ENCODE assay signal across 21 cellular contexts in the genomic region with DNA sequence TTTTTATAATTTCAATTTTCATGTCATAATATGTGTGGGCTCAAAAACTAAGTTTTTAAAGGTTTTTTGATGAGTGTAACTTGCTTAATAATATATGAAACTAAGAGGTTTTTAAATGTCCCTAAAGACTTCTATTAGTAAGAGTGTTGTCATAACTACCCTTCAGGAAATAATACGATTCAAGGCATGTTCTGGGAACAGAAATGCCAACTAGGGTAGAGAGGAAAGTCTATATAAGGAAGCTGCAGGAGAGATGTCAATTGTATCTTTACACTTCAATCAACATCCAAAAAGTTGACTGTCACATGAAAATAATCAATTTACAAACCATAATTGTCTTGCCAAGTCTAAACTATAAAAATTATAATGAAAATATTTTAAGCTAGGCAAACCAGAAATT.
"Had no signal": no experiment of that assay in that cellular context is flagged by ENCODE, and none has a peak within 500 bp of the region (broad histone marks: within the 10 kb centered on the region; RNA-seq: fewer than 3 reads in every experiment).

No MANE protein-coding gene starts in this region.

- H3K27me3 Mint-ChIP-seq: activated B cell treated with CpG ODN at 0.5 μM for 24 hours; activated CD4-positive, alpha-beta memory T cell treated with anti-CD3 and anti-CD28 coated beads, Interleukin-2, amount 10 ng/mL, durations not matched to agents 7 days and 5 days; activated CD8-positive, alpha-beta memory T cell treated with anti-CD3 and anti-CD28 coated beads, Interleukin-2, amount 10 ng/mL, durations not matched to agents 7 days and 5 days; activated naive CD8-positive, alpha-beta T cell treated with anti-CD3 and anti-CD28 coated beads, Interleukin-2, amount 10 ng/mL, durations not matched to agents 7 days and 5 days; dendritic cell treated with granulocyte-macrophage colony-stimulating factor and Interleukin-4, amounts not matched to agents 40 ng/mL and 50 ng/mL, for 4 days; effector memory CD8-positive, alpha-beta T cell; memory B cell; naive thymus-derived CD4-positive, alpha-beta T cell had no signal

- H3K4me3 ChIP-seq: cardiac muscle cell, esophagus squamous epithelium, gastrocnemius medialis, heart left ventricle, left ventricle myocardium inferior, pancreas, right lobe of liver, stomach had no signal

- H3K4me1 Mint-ChIP-seq: activated B cell treated with CpG ODN at 0.5 μM for 24 hours; activated CD4-positive, alpha-beta memory T cell treated with anti-CD3 and anti-CD28 coated beads, Interleukin-2, amount 10 ng/mL, durations not matched to agents 7 days and 5 days; activated CD8-positive, alpha-beta memory T cell treated with anti-CD3 and anti-CD28 coated beads, Interleukin-2, amount 10 ng/mL, durations not matched to agents 7 days and 5 days; activated naive CD8-positive, alpha-beta T cell treated with anti-CD3 and anti-CD28 coated beads, Interleukin-2, amount 10 ng/mL, durations not matched to agents 7 days and 5 days had no signal

- DNase-seq: activated B cell treated with CpG ODN at 0.5 μM for 24 hours; activated CD4-positive, alpha-beta memory T cell treated with anti-CD3 and anti-CD28 coated beads, Interleukin-2, amount 10 ng/mL, durations not matched to agents 7 days and 5 days; activated CD4-positive, alpha-beta T cell treated with anti-CD3 and anti-CD28 coated beads for 4 hours; activated CD8-positive, alpha-beta memory T cell treated with anti-CD3 and anti-CD28 coated beads, Interleukin-2, amount 10 ng/mL, durations not matched to agents 7 days and 5 days; activated naive CD8-positive, alpha-beta T cell treated with anti-CD3 and anti-CD28 coated beads, Interleukin-2, amount 10 ng/mL, durations not matched to agents 7 days and 5 days; amygdala; effector memory CD8-positive, alpha-beta T cell; esophagus squamous epithelium; gastrocnemius medialis; heart left ventricle; left ventricle myocardium inferior; naive thymus-derived CD4-positive, alpha-beta T cell; pancreas; right lobe of liver; small intestine; stimulated activated CD4-positive, alpha-beta T cell treated with anti-CD3 and anti-CD28 coated beads, Interleukin-4, amount 100 ng/mL, for 1 hour; stomach; T-helper 2 cell had no signal

- H3K27ac Mint-ChIP-seq: activated B cell treated with CpG ODN at 0.5 μM for 24 hours; activated CD4-positive, alpha-beta memory T cell treated with anti-CD3 and anti-CD28 coated beads, Interleukin-2, amount 10 ng/mL, durations not matched to agents 7 days and 5 days; activated CD8-positive, alpha-beta memory T cell treated with anti-CD3 and anti-CD28 coated beads, Interleukin-2, amount 10 ng/mL, durations not matched to agents 7 days and 5 days; activated naive CD8-positive, alpha-beta T cell treated with anti-CD3 and anti-CD28 coated beads, Interleukin-2, amount 10 ng/mL, durations not matched to agents 7 days and 5 days; dendritic cell treated with granulocyte-macrophage colony-stimulating factor and Interleukin-4, amounts not matched to agents 40 ng/mL and 50 ng/mL, for 4 days; memory B cell had no signal

- H3K4me3 Mint-ChIP-seq: activated B cell treated with CpG ODN at 0.5 μM for 24 hours; activated CD4-positive, alpha-beta memory T cell treated with anti-CD3 and anti-CD28 coated beads, Interleukin-2, amount 10 ng/mL, durations not matched to agents 7 days and 5 days; activated CD8-positive, alpha-beta memory T cell treated with anti-CD3 and anti-CD28 coated beads, Interleukin-2, amount 10 ng/mL, durations not matched to agents 7 days and 5 days; activated naive CD8-positive, alpha-beta T cell treated with anti-CD3 and anti-CD28 coated beads, Interleukin-2, amount 10 ng/mL, durations not matched to agents 7 days and 5 days; dendritic cell treated with granulocyte-macrophage colony-stimulating factor and Interleukin-4, amounts not matched to agents 40 ng/mL and 50 ng/mL, for 4 days; effector memory CD8-positive, alpha-beta T cell; memory B cell; naive thymus-derived CD4-positive, alpha-beta T cell had no signal

- H3K27me3 ChIP-seq: cardiac muscle cell, esophagus squamous epithelium, gastrocnemius medialis, heart left ventricle, pancreas, right lobe of liver, stomach had no signal

- ATAC-seq: activated CD8-positive, alpha-beta memory T cell treated with anti-CD3 and anti-CD28 coated beads, Interleukin-2, amount 10 ng/mL, durations not matched to agents 7 days and 5 days; effector memory CD8-positive, alpha-beta T cell; gastrocnemius medialis; heart left ventricle; naive thymus-derived CD4-positive, alpha-beta T cell; pancreas; right lobe of liver had no signal

- H3K9me3 Mint-ChIP-seq: activated B cell treated with CpG ODN at 0.5 μM for 24 hours; activated CD4-positive, alpha-beta memory T cell treated with anti-CD3 and anti-CD28 coated beads, Interleukin-2, amount 10 ng/mL, durations not matched to agents 7 days and 5 days; activated naive CD8-positive, alpha-beta T cell treated with anti-CD3 and anti-CD28 coated beads, Interleukin-2, amount 10 ng/mL, durations not matched to agents 7 days and 5 days; dendritic cell treated with granulocyte-macrophage colony-stimulating factor and Interleukin-4, amounts not matched to agents 40 ng/mL and 50 ng/mL, for 4 days; effector memory CD8-positive, alpha-beta T cell; memory B cell; naive thymus-derived CD4-positive, alpha-beta T cell had no signal

- H3K4me1 ChIP-seq: gastrocnemius medialis, heart left ventricle, left ventricle myocardium inferior, pancreas, right lobe of liver had no signal

- H3K27ac ChIP-seq: cardiac muscle cell, esophagus squamous epithelium, gastrocnemius medialis, heart left ventricle, left ventricle myocardium inferior, pancreas, right lobe of liver, stomach had no signal

- H3K9me3 ChIP-seq: esophagus squamous epithelium, gastrocnemius medialis, heart left ventricle, left ventricle myocardium inferior, pancreas, right lobe of liver, stomach had no signal
